Comparison of ENCODE assay signal across 8 cellular contexts in genomic region chr10:3783721-3784432, GRCh38. TPM values are rescaled to one million over a fixed set of nuclear protein-coding genes. Genes with fewer than 3 reads are reported as not detected.
A peak's percentile ranks its signal among the peaks of the same experiment; 100 is the strongest.
DNase-seq lines count a peak whose midpoint lies in the region; ATAC-seq and TF ChIP-seq lines count a peak whose summit lies in the region.

No MANE protein-coding gene starts in this region.

- H3K9me3 ChIP-seq in KOPT-K1 (ENCODE audit: insufficient read depth, low read length, poor library complexity, severe bottlenecking) (no peaks in the 10 kb centered on the region), mammary epithelial cell (replicated peaks; ENCODE audit: insufficient read depth, low read length) (no peaks in the 10 kb centered on the region)

- no peak for ATAC-seq in GM18519 (IDR thresholded peaks at IDR 0.05; ENCODE audit: low FRiP score, unreplicated experiment)

- no peak overlapping the region for H2AFZ ChIP-seq in mammary epithelial cell (ENCODE audit: low read depth, low read length)

- DNase-seq in COLO668 (lab: John Stamatoyannopoulos, UW; ENCODE audit: unreplicated experiment) (peak; percentile 64), RWPE1 (ENCODE audit: low spot score) (no peak), mammary epithelial cell (peak; percentile 34), inferior parietal cortex (ENCODE audit: extremely low spot score) (peak; percentile 72), putamen (ENCODE audit: low spot score) (no peak)

- peaks cover 65% of the 10 kb centered on the region for H3K79me2 ChIP-seq in mammary epithelial cell (ENCODE audit: insufficient read depth, low read length)

- peak overlapping the region; percentile 100 for H3K9ac ChIP-seq in mammary epithelial cell (ENCODE audit: insufficient read depth, low read length)

- peak overlapping the region; percentile 91 for H3K4me2 ChIP-seq in mammary epithelial cell (ENCODE audit: insufficient read depth, low read depth, low read length)

- POLR2A ChIA-PET in RWPE1 (lab: Yijun Ruan, JAX; ENCODE audit: low non-redundant PET) = interaction anchor here (1.7 kb wide), 1 partner anchor 26 kb away, joined by 10 read pairs; no protein-coding TSS in a partner anchor

- 3% methylated on average over 20 of the region's 22 CpGs for WGBS in mammary epithelial cell (ENCODE audit: low coverage, missing lambda C conversion rate)

- TF ChIP-seq CTCF in RWPE1 (conservative IDR thresholded peaks at IDR 0.05; ENCODE audit: low read depth) (no peak), mammary epithelial cell (conservative IDR thresholded peaks at IDR 0.05 in 1 of 2, IDR thresholded peaks at IDR 0.05 in 1 of 2; ENCODE audit: extremely low read depth in 1 of 2, insufficient read depth in 1 of 2, low read depth in 1 of 2, low read length in 2 of 2) (no peak)

- H3K27ac ChIP-seq in KOPT-K1 (ENCODE audit: low read depth, low read length, poor library complexity, severe bottlenecking) = peak overlapping the region; percentile 97
- H3K27ac ChIP-seq in RWPE1 = peak overlapping the region; percentile 99
- H3K27ac ChIP-seq in mammary epithelial cell (ENCODE audit: insufficient read depth, low read depth, low read length) = peak overlapping the region; percentile 97
- peak overlapping the region; percentile 91 to 100 (median 100) for H3K27ac ChIP-seq in skin epidermis

- H3K36me3 ChIP-seq in KOPT-K1 (ENCODE audit: insufficient read depth, low read length) (peaks cover 37% of the 10 kb centered on the region), mammary epithelial cell (ENCODE audit: insufficient read depth, low read length) (peaks cover 16% of the 10 kb centered on the region)

- no peaks in the 10 kb centered on the region for H4K20me1 ChIP-seq in mammary epithelial cell (ENCODE audit: insufficient read depth, low read length)

- in situ Hi-C loops in mammary epithelial cell (cut with MboI; ENCODE audit: low sequenced_read_pairs in 2 of 2) = loop anchor here (5.0 to 25.0 kb wide), 6 partner anchors 68 to 981 kb away; no protein-coding TSS in a partner anchor

- H3K4me3 ChIP-seq in mammary epithelial cell (replicated peaks in 1 of 3; ENCODE audit: insufficient read depth in 1 of 3, low read depth in 2 of 3, low read length in 3 of 3) = peak overlapping the region; percentile 78 to 96 (median 93)
- H3K4me3 ChIP-seq in skin epidermis = peak overlapping the region; percentile 71 to 98 (median 89)

- H3K27me3 ChIP-seq in mammary epithelial cell (ENCODE audit: insufficient read depth, low read length) = no peaks in the 10 kb centered on the region

- TSS peak; percentile 33 for BruUV-seq in mammary epithelial cell (replicated peaks; lab: Mats Ljungman, UMichigan)

- CTCF ChIA-PET in RWPE1 (lab: Yijun Ruan, JAX) (interaction anchor here (0.6 kb wide), 3 partner anchors 31 to 307 kb away, joined by 4 to 5 read pairs (median 5); no protein-coding TSS in a partner anchor), mammary epithelial cell (lab: Charles Lee; ENCODE audit: low non-redundant PET) (no interaction called here)

- intact Hi-C loops in mammary epithelial cell (cut with micrococcal nuclease) = loop anchor here (1.0 to 10.0 kb wide), 10 partner anchors 127 to 987 kb away; no protein-coding TSS in a partner anchor

- dilution Hi-C loops in mammary epithelial cell (cut with HindIII; ENCODE audit: low sequenced_read_pairs) = loop anchor here (5.0 kb wide), 1 partner anchor 68 kb away; no protein-coding TSS in a partner anchor

- peaks cover 35% of the 10 kb centered on the region for H3K4me1 ChIP-seq in mammary epithelial cell (ENCODE audit: insufficient read depth, low read length)

RNA-seq across cellular contexts. Expression of gene KLF6, which starts 1.1 kb away (rescaled TPM):
- 100 to 1,000 TPM in 1 of 2 donors, 10 to 100 TPM in 1; 95.4 to 268 TPM for total RNA-seq in mammary epithelial cell
- polyA plus RNA-seq in mammary epithelial cell = 125 TPM
- 330 TPM for polyA minus RNA-seq in mammary epithelial cell

Comparison
In these comparisons a context has a peak if more than half of its experiments do, and no peak if none do; other contexts are left out.
1. DNase-seq: peak in COLO668 (single experiment), mammary epithelial cell (single experiment) and inferior parietal cortex (single experiment); none in RWPE1 (single experiment) and putamen (single experiment).
2. Peak in every context shown above with its lines, with median percentiles within 50 percentile points of each other: H3K27ac ChIP-seq.